Comparison of ENCODE assay signal across 8 cellular contexts in the genomic region with DNA sequence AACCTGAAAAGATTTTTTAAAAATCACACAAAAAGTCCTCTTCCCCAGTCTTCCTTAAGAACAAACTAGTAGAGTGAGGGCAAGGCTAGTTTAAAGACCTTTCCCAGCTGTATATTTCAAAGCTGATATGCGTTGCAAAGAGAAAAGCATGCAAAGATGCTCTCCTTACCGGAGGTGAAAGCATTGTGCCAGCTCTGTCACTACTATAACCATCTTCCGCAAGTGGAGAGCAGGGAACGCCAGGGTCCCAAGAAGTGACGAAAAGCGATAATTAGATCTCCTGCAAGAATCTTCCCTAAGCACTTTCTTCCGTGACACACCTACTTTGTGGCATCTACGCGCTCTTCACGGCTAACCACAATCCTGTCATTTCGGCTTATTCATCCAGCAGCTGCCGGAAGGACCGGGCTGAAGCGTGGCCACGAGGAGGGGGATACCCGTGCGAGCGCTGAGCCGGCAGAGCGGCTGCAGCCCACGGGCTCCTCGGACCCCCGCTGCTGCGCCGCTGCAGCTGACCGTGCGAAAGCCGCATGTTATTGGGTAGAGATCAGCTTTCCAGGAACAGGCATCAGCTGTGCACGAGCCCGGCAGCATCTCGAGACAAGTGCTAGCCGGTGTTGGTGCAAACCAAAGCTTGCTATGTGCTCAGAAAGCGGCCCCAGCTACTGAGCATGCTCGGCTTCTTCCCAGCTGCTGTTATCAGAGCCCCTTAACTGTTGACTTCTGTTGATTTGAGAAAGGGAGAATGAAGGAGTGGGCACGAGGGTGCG. TPM values are rescaled to one million over a fixed set of nuclear protein-coding genes. Genes with fewer than 3 reads are reported as not detected.
DNase-seq lines count a peak whose midpoint lies in the region; ATAC-seq, FAIRE-seq and TF ChIP-seq lines count a peak whose summit lies in the region.

No MANE protein-coding gene starts in this region.

- no peak for TF ChIP-seq POLR2A in H54 (IDR thresholded peaks at IDR 0.05; ENCODE audit: low read depth, low read length)

- DNase-seq in D341Med (ENCODE audit: low spot score) (peak; percentile 75), KBM-7 (peak; percentile 90), T-cell (peak in 32 of 34 experiments; percentile 11 to 53 (median 32)), amygdala (lab: John Stamatoyannopoulos, UW) (peak in 43 of 56 donors; percentile 6 to 75 (median 34)), iPS DF 6.9 (ENCODE audit: low read depth, low spot score) (no peak), H54 (ENCODE audit: insufficient read length, low spot score) (no peak)

- in situ Hi-C loops in KBM-7 (cut with MboI; ENCODE audit: low pct_unique_long_range_greater_than_20kb, low sequenced_read_pairs) = no loop called here

- no peak for FAIRE-seq in H54 (lab: Jason Lieb, UNC)

- peak overlapping the region; percentile 77 to 94 (median 79) for H3K4me3 Mint-ChIP-seq in T-cell

- no peaks in the 10 kb centered on the region for H3K9me3 Mint-ChIP-seq in T-cell

- no peaks in the 10 kb centered on the region for H3K36me3 Mint-ChIP-seq in T-cell

- peak overlapping the region in 1 of 3 donors; percentile 37 for H3K9ac ChIP-seq in skeletal muscle tissue (ENCODE audit: low read depth in 1 of 3, low read length in 3 of 3)

- H3K4me1 ChIP-seq in iPS DF 6.9 (ENCODE audit: control insufficient read depth, insufficient read depth, low read length) = peaks cover 2% of the 10 kb centered on the region; the same call in 1 of the 2 replicates
- H3K4me1 ChIP-seq in skeletal muscle tissue (ENCODE audit: control insufficient read depth in 3 of 3, insufficient read depth in 3 of 3, low read length in 3 of 3) = peaks cover 7 to 10% (median 9%) of the 10 kb centered on the region in 3 donors

- peak overlapping the region in 1 of 2 donors; percentile 28 for H3K27ac Mint-ChIP-seq in T-cell

- no peaks in the 10 kb centered on the region for H3K36me3 ChIP-seq in iPS DF 6.9 (ENCODE audit: control insufficient read depth, insufficient read depth, low read length)
- H3K36me3 ChIP-seq in skeletal muscle tissue (ENCODE audit: control insufficient read depth in 3 of 3, insufficient read depth in 3 of 3, low read length in 3 of 3) = no peaks in the 10 kb centered on the region

- H3K27me3 ChIP-seq in iPS DF 6.9 (ENCODE audit: control insufficient read depth, insufficient read depth, low read length) (no peaks in the 10 kb centered on the region; the same call in 1 of the 2 replicates), skeletal muscle tissue (ENCODE audit: control insufficient read depth in 3 of 3, insufficient read depth in 3 of 3, low read length in 3 of 3) (peaks cover 17 to 32% (median 20%) of the 10 kb centered on the region in 3 donors)

- CTCF ChIA-PET in T-cell (lab: Charles Lee) = interaction anchor here in 1 of 2 donors (0.5 to 1.0 kb wide), 3 partner anchors 17 to 317 kb away, joined by 3 to 4 read pairs (median 3); no protein-coding TSS in a partner anchor

- peak; percentile 85 for ATAC-seq in GM21723 (IDR thresholded peaks at IDR 0.05; ENCODE audit: unreplicated experiment)
- peak; percentile 81 to 93 (median 86) for ATAC-seq in T-cell (replicated peaks in 1 of 4)

- H3K9me3 ChIP-seq in iPS DF 6.9 (ENCODE audit: control insufficient read depth, insufficient read depth, low read length) = no peaks in the 10 kb centered on the region
- no peaks in the 10 kb centered on the region for H3K9me3 ChIP-seq in skeletal muscle tissue (ENCODE audit: control insufficient read depth in 3 of 3, low read length in 3 of 3)

- POLR2A ChIA-PET in T-cell (lab: Charles Lee) = interaction anchor here (0.6 to 0.7 kb wide), 3 partner anchors 12 to 112 kb away, joined by 3 to 4 read pairs (median 3); no protein-coding TSS in a partner anchor

- no peak overlapping the region for H3K27ac ChIP-seq in iPS DF 6.9 (ENCODE audit: low read length)
- no peak overlapping the region for H3K27ac ChIP-seq in skeletal muscle tissue (ENCODE audit: low read depth, low read length)

- WGBS in iPS DF 6.9 (ENCODE audit: insufficient coverage, insufficient read length) = no CpG with 5 or more reads among the region's 36 CpGs

- peaks cover 22 to 23% of the 10 kb centered on the region in 2 donors for H3K27me3 Mint-ChIP-seq in T-cell

- peaks cover 12 to 17% (median 14%) of the 10 kb centered on the region in 3 donors for H3K4me1 Mint-ChIP-seq in T-cell

- H3K4me3 ChIP-seq in iPS DF 6.9 (ENCODE audit: low read length) = peak overlapping the region; percentile 8; the same call in 1 of the 2 replicates
- H3K4me3 ChIP-seq in skeletal muscle tissue (ENCODE audit: low read length in 3 of 3) = peak overlapping the region; percentile 44 to 70 (median 64)

RNA-seq across cellular contexts. Expression of gene ARHGAP18, which starts 57.2 kb away (rescaled TPM):
- 1 to 10 TPM; 3.6 to 4.3 (median 4.0) TPM for total RNA-seq in T-cell
- 12.5 TPM for total RNA-seq in skeletal muscle tissue

Comparison
In these comparisons a context has a peak if more than half of its experiments do, and no peak if none do; other contexts are left out.
1. DNase-seq: peak in D341Med (single experiment), KBM-7 (single experiment), T-cell (32 of 34) and amygdala (43 of 56); none in iPS DF 6.9 (single experiment) and H54 (single experiment).